Comparison of ENCODE assay signal across 4 cellular contexts in genomic region chr9:82720515-82720914, GRCh38.
"Had no signal": no experiment of that assay in that cellular context is flagged by ENCODE, and none has a peak within 500 bp of the region (broad histone marks: within the 10 kb centered on the region; RNA-seq: fewer than 3 reads in every experiment).

No MANE protein-coding gene starts in this region.

- H3K27ac Mint-ChIP-seq: GM23338, IgD-negative memory B cell had no signal

- H3K36me3 Mint-ChIP-seq: IgD-negative memory B cell had no signal

- ATAC-seq: GM23338 had no signal

- H3K27me3 Mint-ChIP-seq: IgD-negative memory B cell had no signal

- DNase-seq: H9, HCEC 1CT had no signal

- H3K4me1 Mint-ChIP-seq: IgD-negative memory B cell had no signal

- H3K4me3 Mint-ChIP-seq: GM23338, H9, IgD-negative memory B cell had no signal
